Comparison of ENCODE assay signal across 30 cellular contexts in the genomic region with DNA sequence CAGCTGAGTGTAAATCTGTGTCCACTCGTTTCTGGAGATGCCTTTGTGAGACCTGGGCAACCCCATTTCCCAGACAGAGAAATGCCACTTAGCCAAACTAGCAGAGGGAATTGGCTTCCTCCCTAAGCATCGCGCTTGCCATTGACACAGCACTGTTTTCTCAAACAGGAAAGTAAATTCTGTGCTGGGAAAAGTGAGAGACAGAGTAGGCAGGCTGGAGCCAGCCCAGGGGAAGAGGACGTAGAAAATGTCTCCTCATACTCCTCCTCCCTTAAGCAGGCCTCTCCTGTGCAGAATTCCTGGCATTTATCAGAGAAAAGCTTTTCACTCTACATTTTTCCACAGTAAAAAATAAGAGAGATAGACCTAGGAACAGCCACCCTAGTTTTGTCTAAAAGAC.
"Had no signal": no experiment of that assay in that cellular context is flagged by ENCODE, and none has a peak within 500 bp of the region (broad histone marks: within the 10 kb centered on the region; RNA-seq: fewer than 3 reads in every experiment).

No MANE protein-coding gene starts in this region.

- H3K4me1 ChIP-seq: adrenal gland, body of pancreas, colonic mucosa had no signal

- H3K4me3 Mint-ChIP-seq: activated CD4-positive, alpha-beta memory T cell treated with anti-CD3 and anti-CD28 coated beads for 36 hours; activated CD4-positive, alpha-beta T cell treated with anti-CD3 and anti-CD28 coated beads for 36 hours; activated CD4-positive, alpha-beta T cell treated with anti-CD3 and anti-CD28 coated beads, Interleukin-2, amount 10 ng/mL, durations not matched to agents 24 days and 14 days; activated CD8-positive, alpha-beta memory T cell treated with anti-CD3 and anti-CD28 coated beads, Interleukin-2, amount 10 ng/mL, durations not matched to agents 7 days and 5 days; activated CD8-positive, alpha-beta T cell treated with anti-CD3 and anti-CD28 coated beads, Interleukin-2, amount 10 ng/mL, durations not matched to agents 7 days and 5 days; activated naive CD4-positive, alpha-beta T cell treated with anti-CD3 and anti-CD28 coated beads for 36 hours; activated naive CD4-positive, alpha-beta T cell treated with anti-CD3 and anti-CD28 coated beads, Interleukin-2, amount 50 U/mL, for 24 hours; activated naive CD8-positive, alpha-beta T cell treated with anti-CD3 and anti-CD28 coated beads for 36 hours; activated naive CD8-positive, alpha-beta T cell treated with anti-CD3 and anti-CD28 coated beads, Interleukin-2, amount 50 U/mL, for 24 hours; activated T-helper 1 cell treated with anti-CD3 and anti-CD28 coated beads, Interleukin-12 subunit alpha, Interleukin-12 subunit beta, Interleukin-2, Interleukin-4 antibody, amounts not matched to agents 30 ng/mL and 10 ng/mL and 1 ng/mL, durations not matched to agents 14 hours and 24 hours and 36 hours; dendritic cell treated with granulocyte-macrophage colony-stimulating factor and Interleukin-4, amounts not matched to agents 40 ng/mL and 50 ng/mL, for 4 days; endodermal cell had no signal

- H3K4me3 ChIP-seq: adrenal gland, body of pancreas, cardiac muscle cell, colonic mucosa, dorsolateral prefrontal cortex had no signal

- H3K27ac Mint-ChIP-seq: activated CD4-positive, alpha-beta memory T cell treated with anti-CD3 and anti-CD28 coated beads for 36 hours; activated CD4-positive, alpha-beta T cell treated with anti-CD3 and anti-CD28 coated beads for 36 hours; activated CD4-positive, alpha-beta T cell treated with anti-CD3 and anti-CD28 coated beads, Interleukin-2, amount 10 ng/mL, durations not matched to agents 24 days and 14 days; activated CD8-positive, alpha-beta memory T cell treated with anti-CD3 and anti-CD28 coated beads, Interleukin-2, amount 10 ng/mL, durations not matched to agents 7 days and 5 days; activated CD8-positive, alpha-beta T cell treated with anti-CD3 and anti-CD28 coated beads, Interleukin-2, amount 10 ng/mL, durations not matched to agents 7 days and 5 days; activated naive CD4-positive, alpha-beta T cell treated with anti-CD3 and anti-CD28 coated beads for 36 hours; activated naive CD4-positive, alpha-beta T cell treated with anti-CD3 and anti-CD28 coated beads, Interleukin-2, amount 50 U/mL, for 24 hours; activated naive CD8-positive, alpha-beta T cell treated with anti-CD3 and anti-CD28 coated beads for 36 hours; activated naive CD8-positive, alpha-beta T cell treated with anti-CD3 and anti-CD28 coated beads, Interleukin-2, amount 50 U/mL, for 24 hours; activated T-helper 1 cell treated with anti-CD3 and anti-CD28 coated beads, Interleukin-12 subunit alpha, Interleukin-12 subunit beta, Interleukin-2, Interleukin-4 antibody, amounts not matched to agents 30 ng/mL and 10 ng/mL and 1 ng/mL, durations not matched to agents 14 hours and 24 hours and 36 hours; activated T-helper 2 cell treated with anti-CD3 and anti-CD28 coated beads, Interferon-gamma antibody, Interleukin-2, Interleukin-4, amounts not matched to agents 10 μg/mL and 5 μg/mL and 100 μg/mL, durations not matched to agents 14 hours and 24 hours and 36 hours; dendritic cell treated with granulocyte-macrophage colony-stimulating factor and Interleukin-4, amounts not matched to agents 40 ng/mL and 50 ng/mL, for 4 days had no signal

- H3K9me3 ChIP-seq: adrenal gland, body of pancreas, colonic mucosa had no signal

- H3K4me1 Mint-ChIP-seq: activated CD4-positive, alpha-beta T cell treated with anti-CD3 and anti-CD28 coated beads for 36 hours; activated CD4-positive, alpha-beta T cell treated with anti-CD3 and anti-CD28 coated beads, Interleukin-2, amount 10 ng/mL, durations not matched to agents 24 days and 14 days; activated CD8-positive, alpha-beta memory T cell treated with anti-CD3 and anti-CD28 coated beads, Interleukin-2, amount 10 ng/mL, durations not matched to agents 7 days and 5 days; activated naive CD4-positive, alpha-beta T cell treated with anti-CD3 and anti-CD28 coated beads, Interleukin-2, amount 50 U/mL, for 24 hours; activated naive CD8-positive, alpha-beta T cell treated with anti-CD3 and anti-CD28 coated beads for 36 hours; activated naive CD8-positive, alpha-beta T cell treated with anti-CD3 and anti-CD28 coated beads, Interleukin-2, amount 50 U/mL, for 24 hours had no signal

- H3K27me3 ChIP-seq: adrenal gland, body of pancreas, cardiac muscle cell, colonic mucosa, dorsolateral prefrontal cortex had no signal

- H3K36me3 ChIP-seq: adrenal gland, cardiac muscle cell, colonic mucosa had no signal

- H3K27me3 Mint-ChIP-seq: activated CD4-positive, alpha-beta memory T cell treated with anti-CD3 and anti-CD28 coated beads for 36 hours; activated CD4-positive, alpha-beta T cell treated with anti-CD3 and anti-CD28 coated beads for 36 hours; activated CD4-positive, alpha-beta T cell treated with anti-CD3 and anti-CD28 coated beads, Interleukin-2, amount 10 ng/mL, durations not matched to agents 24 days and 14 days; activated naive CD4-positive, alpha-beta T cell treated with anti-CD3 and anti-CD28 coated beads, Interleukin-2, amount 50 U/mL, for 24 hours; activated naive CD8-positive, alpha-beta T cell treated with anti-CD3 and anti-CD28 coated beads for 36 hours; dendritic cell treated with granulocyte-macrophage colony-stimulating factor and Interleukin-4, amounts not matched to agents 40 ng/mL and 50 ng/mL, for 4 days had no signal

- H3K27ac ChIP-seq: adrenal gland, body of pancreas, cardiac muscle cell, colonic mucosa had no signal

- DNase-seq: activated CD4-positive, alpha-beta memory T cell treated with anti-CD3 and anti-CD28 coated beads for 36 hours; activated CD4-positive, alpha-beta T cell treated with anti-CD3 and anti-CD28 coated beads for 36 hours; activated CD4-positive, alpha-beta T cell treated with anti-CD3 and anti-CD28 coated beads, Interleukin-2, amount 10 ng/mL, durations not matched to agents 24 days and 14 days; activated CD4-positive, CD25-positive, alpha-beta regulatory T cell; activated CD4-positive, CD25-positive, alpha-beta regulatory T cell treated with anti-CD3 and anti-CD28 coated beads, Interleukin-2, amount 50 U/mL, for 72 hours; activated CD8-positive, alpha-beta memory T cell treated with anti-CD3 and anti-CD28 coated beads, Interleukin-2, amount 10 ng/mL, durations not matched to agents 7 days and 5 days; activated CD8-positive, alpha-beta memory T cell treated with anti-CD3 and anti-CD28 coated beads, Interleukin-2, amount 50 U/mL, for 4 hours; activated CD8-positive, alpha-beta T cell treated with anti-CD3 and anti-CD28 coated beads, Interleukin-2, amount 10 ng/mL, durations not matched to agents 7 days and 5 days; activated effector memory CD4-positive, alpha-beta T cell treated with anti-CD3 and anti-CD28 coated beads, Interleukin-2, amount 50 U/mL, for 16 hours; activated naive CD4-positive, alpha-beta T cell treated with anti-CD3 and anti-CD28 coated beads for 36 hours; activated naive CD8-positive, alpha-beta T cell treated with anti-CD3 and anti-CD28 coated beads for 36 hours; activated naive CD8-positive, alpha-beta T cell treated with anti-CD3 and anti-CD28 coated beads, Interleukin-2, amount 50 U/mL, for 24 hours; activated T-cell treated with anti-CD3 and anti-CD28 coated beads, Interleukin-2, amount 50 U/mL, for 1 hour; activated T-cell treated with anti-CD3 and anti-CD28 coated beads, Interleukin-2, amount 50 U/mL, for 48 hours; adrenal gland; aorta; body of pancreas; central memory CD4-positive, alpha-beta T cell; cerebellar nuclear complex; colonic mucosa; effector memory CD4-positive, alpha-beta T cell; foreskin fibroblast; T-helper 2 cell had no signal

- H3K9me3 Mint-ChIP-seq: activated CD4-positive, alpha-beta memory T cell treated with anti-CD3 and anti-CD28 coated beads for 36 hours; activated CD4-positive, alpha-beta T cell treated with anti-CD3 and anti-CD28 coated beads, Interleukin-2, amount 10 ng/mL, durations not matched to agents 24 days and 14 days; activated naive CD4-positive, alpha-beta T cell treated with anti-CD3 and anti-CD28 coated beads for 36 hours; activated naive CD4-positive, alpha-beta T cell treated with anti-CD3 and anti-CD28 coated beads, Interleukin-2, amount 50 U/mL, for 24 hours; activated naive CD8-positive, alpha-beta T cell treated with anti-CD3 and anti-CD28 coated beads for 36 hours; activated naive CD8-positive, alpha-beta T cell treated with anti-CD3 and anti-CD28 coated beads, Interleukin-2, amount 50 U/mL, for 24 hours; activated T-helper 1 cell treated with anti-CD3 and anti-CD28 coated beads, Interleukin-12 subunit alpha, Interleukin-12 subunit beta, Interleukin-2, Interleukin-4 antibody, amounts not matched to agents 30 ng/mL and 10 ng/mL and 1 ng/mL, durations not matched to agents 14 hours and 24 hours and 36 hours; activated T-helper 2 cell treated with anti-CD3 and anti-CD28 coated beads, Interferon-gamma antibody, Interleukin-2, Interleukin-4, amounts not matched to agents 10 μg/mL and 5 μg/mL and 100 μg/mL, durations not matched to agents 14 hours and 24 hours and 36 hours had no signal

- H3K36me3 Mint-ChIP-seq: activated CD4-positive, alpha-beta memory T cell treated with anti-CD3 and anti-CD28 coated beads for 36 hours; activated CD8-positive, alpha-beta memory T cell treated with anti-CD3 and anti-CD28 coated beads, Interleukin-2, amount 10 ng/mL, durations not matched to agents 7 days and 5 days; activated naive CD4-positive, alpha-beta T cell treated with anti-CD3 and anti-CD28 coated beads, Interleukin-2, amount 50 U/mL, for 24 hours; activated naive CD8-positive, alpha-beta T cell treated with anti-CD3 and anti-CD28 coated beads for 36 hours had no signal
